ENCODE assay signal across 30 cellular contexts in the genomic region with DNA sequence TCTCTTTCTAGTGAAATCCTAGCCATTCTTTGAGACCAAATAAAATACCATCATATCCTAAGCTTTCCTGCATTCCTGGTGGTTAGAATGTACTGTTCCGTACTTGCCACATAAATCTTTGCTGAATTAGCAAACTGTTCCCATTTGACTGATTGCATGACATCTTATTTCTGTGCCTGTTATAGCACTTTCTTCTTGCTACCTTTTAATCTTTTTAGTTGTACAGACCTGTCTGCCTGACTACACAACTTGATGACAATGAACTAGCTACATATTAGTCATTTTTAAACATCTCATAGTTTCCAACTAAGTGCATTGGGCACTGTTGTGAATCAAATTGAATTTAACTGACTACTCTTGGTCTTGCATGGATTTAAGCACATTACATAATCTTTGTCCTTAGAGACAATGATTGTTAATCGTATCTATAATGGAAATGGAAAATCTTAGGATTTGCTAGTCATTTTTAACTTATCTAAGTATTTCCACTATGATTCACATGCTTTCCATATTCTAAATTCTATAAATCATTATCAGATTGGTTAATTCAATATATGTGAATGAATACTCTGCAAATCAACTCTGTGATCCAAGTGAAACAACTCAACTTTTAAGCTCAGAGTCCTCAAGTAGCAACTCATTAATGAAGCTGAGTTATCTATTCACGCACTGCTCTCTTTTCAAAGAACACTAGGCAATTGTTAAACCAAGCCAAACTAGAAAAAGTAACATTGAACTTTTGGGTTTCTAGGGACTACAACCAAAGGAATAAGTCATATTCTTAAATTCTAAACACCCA.
A peak's percentile ranks its signal among the peaks of the same experiment; 100 is the strongest.
DNase-seq lines count a peak whose midpoint lies in the region; ATAC-seq and TF ChIP-seq lines count a peak whose summit lies in the region.
"Had no signal": no experiment of that assay in that cellular context is flagged by ENCODE, and none has a peak within 500 bp of the region (broad histone marks: within the 10 kb centered on the region; RNA-seq: fewer than 3 reads in every experiment).

No MANE protein-coding gene starts in this region.

- no peak overlapping the region for H3K56ac ChIP-seq in mesendoderm (ENCODE audit: low read length)

- intact Hi-C loops in activated CD4-positive, alpha-beta T cell treated with anti-CD3 and anti-CD28 coated beads for 36 hours (cut with DNase I, micrococcal nuclease) = loop anchor here in 1 of 2 experiments (5.0 kb wide), 1 partner anchor 107 kb away; a partner anchor contains a TSS
- intact Hi-C loops in gastrocnemius medialis (cut with DNase I; ENCODE audit: low total_unique reads) = no loop called here

- no peaks in the 10 kb centered on the region for H3K27me3 Mint-ChIP-seq in activated CD4-positive, alpha-beta T cell treated with anti-CD3 and anti-CD28 coated beads for 36 hours
- H3K27me3 Mint-ChIP-seq: activated CD8-positive, alpha-beta T cell treated with anti-CD3 and anti-CD28 coated beads for 36 hours; activated naive CD4-positive, alpha-beta T cell treated with anti-CD3 and anti-CD28 coated beads, Interleukin-2, amount 50 U/mL, for 24 hours had no signal

- no peak overlapping the region for H3K23ac ChIP-seq in mesendoderm (ENCODE audit: low read length)

- in situ Hi-C loops in gastrocnemius medialis (cut with MboI; ENCODE audit: low sequenced_read_pairs in 4 of 4) = no loop called here

- no peak overlapping the region for H2BK120ac ChIP-seq in mesendoderm (ENCODE audit: low read depth, low read length)

- no peak overlapping the region for H2AK5ac ChIP-seq in mesendoderm (ENCODE audit: low read length)

- POLR2A ChIA-PET in activated CD4-positive, alpha-beta T cell treated with anti-CD3 and anti-CD28 coated beads for 36 hours (lab: Charles Lee) = no interaction called here

- no peak overlapping the region for H3K4me2 ChIP-seq in mesendoderm (ENCODE audit: low read length)
- H3K4me2 ChIP-seq: KMS-11 had no signal

- H3K4me1 ChIP-seq in mesendoderm (ENCODE audit: control insufficient read depth, low read depth, low read length) = no peaks in the 10 kb centered on the region
- no peaks in the 10 kb centered on the region for H3K4me1 ChIP-seq in gastrocnemius medialis
- H3K4me1 ChIP-seq: breast epithelium had no signal

- H3K4me3 Mint-ChIP-seq in activated CD4-positive, alpha-beta T cell treated with anti-CD3 and anti-CD28 coated beads for 36 hours = no peak overlapping the region
- H3K4me3 Mint-ChIP-seq: activated CD8-positive, alpha-beta T cell treated with anti-CD3 and anti-CD28 coated beads for 36 hours; activated naive CD4-positive, alpha-beta T cell treated with anti-CD3 and anti-CD28 coated beads, Interleukin-2, amount 50 U/mL, for 24 hours; CD14-positive monocyte; T-helper 2 cell treated with Interferon-gamma antibody and Interleukin-4, amounts not matched to agents 5 μg/mL and 100 μg/mL, for 36 hours had no signal

- H3K4me1 Mint-ChIP-seq in activated CD4-positive, alpha-beta T cell treated with anti-CD3 and anti-CD28 coated beads for 36 hours = peaks cover 25% of the 10 kb centered on the region

- no CpG with 5 or more reads among the region's 3 CpGs for WGBS in mesendoderm (ENCODE audit: extremely low coverage, insufficient coverage, low lambda C conversion rate)

- H3K18ac ChIP-seq in mesendoderm (ENCODE audit: low read length) = no peak overlapping the region

- DNase-seq in activated CD4-positive, alpha-beta T cell treated with anti-CD3 and anti-CD28 coated beads for 36 hours = no peak
- no peak for DNase-seq in activated CD4-positive, alpha-beta T cell treated with anti-CD3 and anti-CD28 coated beads for 4 hours
- DNase-seq in RKO (ENCODE audit: low spot score) (peak; percentile 4), mesendoderm (no peak), gastrocnemius medialis (no peak), HCEC 1CT (no peak), GDM1 (lab: John Stamatoyannopoulos, UW) (no peak)
- DNase-seq: 8988T; activated CD4-positive, alpha-beta T cell treated with anti-CD3 and anti-CD28 coated beads for 1 hour; activated CD8-positive, alpha-beta memory T cell treated with anti-CD3 and anti-CD28 coated beads, Interleukin-2, amount 50 U/mL, for 48 hours; activated CD8-positive, alpha-beta T cell treated with anti-CD3 and anti-CD28 coated beads for 36 hours; amygdala; DMS79 treated with DMSO at 0.1 percent for 48 hours; islet precursor cell; MV-4-11; NCI-H2107; NCI-H345; NCI-H69; PC-3; SHP77; stimulated activated naive CD4-positive, alpha-beta T cell treated with Interleukin-2 at 50 U/mL for 16 hours had no signal

- ATAC-seq in activated CD4-positive, alpha-beta T cell treated with anti-CD3 and anti-CD28 coated beads for 36 hours = peak; percentile 47
- peak; percentile 89 for ATAC-seq in esophagus mucosa
- no peak for ATAC-seq in gastrocnemius medialis
- ATAC-seq: activated CD8-positive, alpha-beta T cell treated with anti-CD3 and anti-CD28 coated beads for 36 hours; PC-3 had no signal

- CTCF ChIA-PET in activated CD4-positive, alpha-beta T cell treated with anti-CD3 and anti-CD28 coated beads for 36 hours (lab: Charles Lee) = interaction anchor here (0.6 kb wide), 1 partner anchor 1187 kb away, joined by 3 read pairs; no protein-coding TSS in a partner anchor

- H3K9me3 Mint-ChIP-seq in activated CD4-positive, alpha-beta T cell treated with anti-CD3 and anti-CD28 coated beads for 36 hours (ENCODE audit: low read depth) = no peaks in the 10 kb centered on the region
- H3K9me3 Mint-ChIP-seq: activated CD8-positive, alpha-beta T cell treated with anti-CD3 and anti-CD28 coated beads for 36 hours; activated naive CD4-positive, alpha-beta T cell treated with anti-CD3 and anti-CD28 coated beads, Interleukin-2, amount 50 U/mL, for 24 hours; activated T-helper 2 cell treated with anti-CD3 and anti-CD28 coated beads, Interferon-gamma antibody, Interleukin-2, Interleukin-4, amounts not matched to agents 10 μg/mL and 5 μg/mL and 100 μg/mL, durations not matched to agents 14 hours and 24 hours and 36 hours; T-helper 2 cell treated with Interferon-gamma antibody and Interleukin-4, amounts not matched to agents 5 μg/mL and 100 μg/mL, for 36 hours had no signal

- H3K4ac ChIP-seq in mesendoderm (ENCODE audit: low read depth, low read length) = no peak overlapping the region

- H3K9ac ChIP-seq in mesendoderm (ENCODE audit: low read length) = no peak overlapping the region
- H3K9ac ChIP-seq: KMS-11 had no signal

- no peaks in the 10 kb centered on the region for H3K36me3 Mint-ChIP-seq in activated CD4-positive, alpha-beta T cell treated with anti-CD3 and anti-CD28 coated beads for 36 hours (ENCODE audit: low read depth)
- H3K36me3 Mint-ChIP-seq: activated naive CD4-positive, alpha-beta T cell treated with anti-CD3 and anti-CD28 coated beads, Interleukin-2, amount 50 U/mL, for 24 hours had no signal

- no peaks in the 10 kb centered on the region for H3K36me3 ChIP-seq in mesendoderm (ENCODE audit: control insufficient read depth, insufficient read depth, low read length)
- no peaks in the 10 kb centered on the region for H3K36me3 ChIP-seq in gastrocnemius medialis
- H3K36me3 ChIP-seq: breast epithelium had no signal

- peak overlapping the region; percentile 37 for H2BK15ac ChIP-seq in mesendoderm (replicated peaks; ENCODE audit: low read depth)

- TF ChIP-seq POLR2A in gastrocnemius medialis (IDR thresholded peaks at IDR 0.05) = no peak

- no peaks in the 10 kb centered on the region for H3K79me1 ChIP-seq in mesendoderm (ENCODE audit: low read length)

- no peak overlapping the region for H3K27ac Mint-ChIP-seq in activated CD4-positive, alpha-beta T cell treated with anti-CD3 and anti-CD28 coated beads for 36 hours
- H3K27ac Mint-ChIP-seq: activated CD8-positive, alpha-beta T cell treated with anti-CD3 and anti-CD28 coated beads for 36 hours; activated naive CD4-positive, alpha-beta T cell treated with anti-CD3 and anti-CD28 coated beads, Interleukin-2, amount 50 U/mL, for 24 hours; activated T-helper 2 cell treated with anti-CD3 and anti-CD28 coated beads, Interferon-gamma antibody, Interleukin-2, Interleukin-4, amounts not matched to agents 10 μg/mL and 5 μg/mL and 100 μg/mL, durations not matched to agents 14 hours and 24 hours and 36 hours; CD14-positive monocyte; T-helper 2 cell treated with Interferon-gamma antibody and Interleukin-4, amounts not matched to agents 5 μg/mL and 100 μg/mL, for 36 hours had no signal

- H3K9me3 ChIP-seq in gastrocnemius medialis = no peaks in the 10 kb centered on the region
- H3K9me3 ChIP-seq: breast epithelium had no signal

- no peak overlapping the region for H4K5ac ChIP-seq in mesendoderm (ENCODE audit: low read length)

- H4K8ac ChIP-seq in mesendoderm (ENCODE audit: low read depth, low read length) = no peak overlapping the region

- H3K4me3 ChIP-seq in mesendoderm (ENCODE audit: low read length) = no peak overlapping the region
- H3K4me3 ChIP-seq in gastrocnemius medialis = no peak overlapping the region
- H3K4me3 ChIP-seq: breast epithelium, lung, skin epidermis had no signal

- H2BK5ac ChIP-seq in mesendoderm (ENCODE audit: low read length) = no peak overlapping the region

- no peaks in the 10 kb centered on the region for H3K79me2 ChIP-seq in mesendoderm (ENCODE audit: control insufficient read depth, insufficient read depth, low read length)

- TF ChIP-seq CTCF in gastrocnemius medialis (IDR thresholded peaks at IDR 0.05 in 4 of 5, conservative IDR thresholded peaks at IDR 0.05 in 1 of 5) = no peak

- H3K27me3 ChIP-seq in mesendoderm (ENCODE audit: insufficient read depth, low read length, poor library complexity) (no peaks in the 10 kb centered on the region), gastrocnemius medialis (no peaks in the 10 kb centered on the region)
- H3K27me3 ChIP-seq: breast epithelium had no signal

- no peak overlapping the region for H3K27ac ChIP-seq in mesendoderm (ENCODE audit: low read depth, low read length)
- no peak overlapping the region for H3K27ac ChIP-seq in gastrocnemius medialis
- H3K27ac ChIP-seq: breast epithelium, KMS-11, skin epidermis had no signal

Comparison
In these comparisons a context has a peak if more than half of its experiments do, and no peak if none do; other contexts are left out.
1. ATAC-seq: peak in activated CD4-positive, alpha-beta T cell treated with anti-CD3 and anti-CD28 coated beads for 36 hours (single experiment) and esophagus mucosa (single experiment); none in gastrocnemius medialis (0 of 2).